1 cellular context compared by ENCODE assay signal in genomic region chr5:39194466-39195136, GRCh38.
TF ChIP-seq lines count a peak whose summit lies in the region.

No MANE protein-coding gene starts in this region.

TF ChIP-seq in K562, 482 proteins besides CTCF, POLR2A, EP300 and RAD21 (continued from another document and continues in another):
- no peak for TF ChIP-seq ZNF318 (IDR thresholded peaks at IDR 0.05; ENCODE audit: borderline replicate concordance in 1 of 2, low read depth in 1 of 2)
- TF ChIP-seq NR2C1 (IDR thresholded peaks at IDR 0.05): no peak
- TF ChIP-seq NR2C1 (tag; IDR thresholded peaks at IDR 0.05): no peak
- TF ChIP-seq ZNF263 (CRISPR knock-in tag; IDR thresholded peaks at IDR 0.05; ENCODE audit: borderline replicate concordance): no peak
- no peak for TF ChIP-seq RBM17 (IDR thresholded peaks at IDR 0.05; ENCODE audit: borderline replicate concordance, low read depth, low read length)
- no peak for TF ChIP-seq DEAF1 (CRISPR knock-in tag; IDR thresholded peaks at IDR 0.05)
- TF ChIP-seq MTA1 (IDR thresholded peaks at IDR 0.05; ENCODE audit: borderline replicate concordance): peak; percentile 95
- no peak for TF ChIP-seq GABPA (tag; conservative IDR thresholded peaks at IDR 0.05; ENCODE audit: low read depth)
- peak; percentile 53; the same call in 1 of the 2 replicates for TF ChIP-seq CTBP1 (IDR thresholded peaks at IDR 0.05; ENCODE audit: borderline replicate concordance)
- TF ChIP-seq MTA3 (IDR thresholded peaks at IDR 0.05; ENCODE audit: borderline replicate concordance): peak; percentile 62; the same call in 1 of the 2 replicates
- no peak; the same call in 1 of the 2 replicates for TF ChIP-seq VEZF1 (CRISPR knock-in tag; IDR thresholded peaks at IDR 0.05)
- peak; percentile 46; the same call in 1 of the 2 replicates for TF ChIP-seq NFRKB (IDR thresholded peaks at IDR 0.05; ENCODE audit: low read depth)
- no peak for TF ChIP-seq ZBTB26 (CRISPR knock-in tag; IDR thresholded peaks at IDR 0.05)
- TF ChIP-seq EWSR1 (IDR thresholded peaks at IDR 0.05; ENCODE audit: borderline replicate concordance, low read depth, partially characterized antibody): no peak
- no peak for TF ChIP-seq ARID3B (CRISPR knock-in tag; IDR thresholded peaks at IDR 0.05; ENCODE audit: borderline replicate concordance)
- TF ChIP-seq ZNF384 (IDR thresholded peaks at IDR 0.05; ENCODE audit: low read depth, low read length): no peak
- no peak for TF ChIP-seq MYNN (IDR thresholded peaks at IDR 0.05)
- TF ChIP-seq MYNN (CRISPR knock-in tag; IDR thresholded peaks at IDR 0.05): no peak
- peak; percentile 95 for TF ChIP-seq ZEB2 (IDR thresholded peaks at IDR 0.05)
- TF ChIP-seq ZBTB11 (CRISPR knock-in tag; IDR thresholded peaks at IDR 0.05): peak in 1 of 3 experiments; percentile 50; a peak in 2 of 6 replicates
- TF ChIP-seq GATA2 (CRISPR knock-in tag; IDR thresholded peaks at IDR 0.05): peak; percentile 78
- peak; percentile 86 for TF ChIP-seq FOXM1 (IDR thresholded peaks at IDR 0.05; ENCODE audit: low read depth)
- TF ChIP-seq FOXM1 (CRISPR knock-in tag; IDR thresholded peaks at IDR 0.05; ENCODE audit: low read depth): no peak
- TF ChIP-seq HDAC2 (IDR thresholded peaks at IDR 0.05): peak; percentile 92
- no peak for TF ChIP-seq ETS2 (tag; IDR thresholded peaks at IDR 0.05; ENCODE audit: borderline replicate concordance, poor library complexity, severe bottlenecking)
- TF ChIP-seq RBBP5 (IDR thresholded peaks at IDR 0.05; ENCODE audit: borderline replicate concordance, insufficient read depth, low read length, poor library complexity, severe bottlenecking): peak; percentile 68
- peak; percentile 54; the same call in 1 of the 2 replicates for TF ChIP-seq CHAMP1 (IDR thresholded peaks at IDR 0.05)
- no peak; the same call in 1 of the 2 replicates for TF ChIP-seq NCOA6 (IDR thresholded peaks at IDR 0.05)
- peak; percentile 51 to 64; a peak in 2 of 4 replicates for TF ChIP-seq TBL1XR1 (IDR thresholded peaks at IDR 0.05; ENCODE audit: low read length in 2 of 2)
- TF ChIP-seq ZNF639 (CRISPR knock-in tag; conservative IDR thresholded peaks at IDR 0.05 in 1 of 2, IDR thresholded peaks at IDR 0.05 in 1 of 2): peak in 1 of 2 experiments; percentile 60; a peak in 2 of 4 replicates
- no peak for TF ChIP-seq RBM22 (IDR thresholded peaks at IDR 0.05; ENCODE audit: low read depth, low read length, poor library complexity, severe bottlenecking)
- TF ChIP-seq THRAP3 (IDR thresholded peaks at IDR 0.05; ENCODE audit: borderline replicate concordance): peak; percentile 57; the same call in 1 of the 2 replicates
- TF ChIP-seq MYBL2 (IDR thresholded peaks at IDR 0.05; ENCODE audit: low read depth): peak; percentile 80
- TF ChIP-seq MYBL2 (CRISPR knock-in tag; IDR thresholded peaks at IDR 0.05; ENCODE audit: borderline replicate concordance): no peak
